ENCODE assay signal across 24 cellular contexts in the genomic region with DNA sequence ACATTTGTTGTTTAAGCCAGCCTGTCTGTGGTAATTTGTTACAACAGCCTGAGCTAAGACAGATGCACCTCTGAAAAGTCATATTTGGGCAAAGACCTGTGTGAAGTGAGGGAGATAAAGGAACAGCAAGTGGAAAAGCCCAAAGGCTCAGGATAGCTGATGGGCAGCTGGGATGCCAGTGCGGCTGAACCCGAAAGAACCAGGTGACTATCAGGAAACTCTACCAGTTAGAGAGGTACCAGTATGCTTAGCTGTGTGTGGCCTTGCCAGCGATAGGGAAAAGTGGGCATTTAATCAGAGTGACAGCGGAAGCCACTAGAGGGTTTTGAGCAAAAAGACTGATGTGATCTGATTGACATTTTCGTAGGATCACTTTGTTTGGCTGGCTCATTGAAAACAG.
"Had no signal": no experiment of that assay in that cellular context is flagged by ENCODE, and none has a peak within 500 bp of the region (broad histone marks: within the 10 kb centered on the region; RNA-seq: fewer than 3 reads in every experiment).

No MANE protein-coding gene starts in this region.

- H3K27me3 ChIP-seq: esophagus squamous epithelium, pancreas, right lobe of liver, tibial nerve, upper lobe of left lung had no signal

- H3K4me3 ChIP-seq: coronary artery, esophagus squamous epithelium, lower lobe of right lung, pancreas, right lobe of liver, thoracic aorta, tibial nerve, upper lobe of left lung had no signal

- DNase-seq: dermis blood vessel endothelial cell; effector memory CD8-positive, alpha-beta T cell; erythroblast; esophagus squamous epithelium; foreskin melanocyte; immature natural killer cell; islet precursor cell; kidney glomerular epithelial cell; left ventricle myocardium superior; lower lobe of right lung; natural killer cell; occipital lobe; pancreas; right lobe of liver; small intestine; stimulated activated CD4-positive, alpha-beta T cell treated with anti-CD3 and anti-CD28 coated beads, Interleukin-15, amount 100 ng/mL, for 24 hours; stimulated activated CD4-positive, alpha-beta T cell treated with anti-CD3 and anti-CD28 coated beads, Interleukin-2, amount 100 ng/mL, for 48 hours; stimulated activated naive B cell treated with anti-CD40 and anti-IgM and Interleukin-4, amounts not matched to agents 10 μg/mL and 1 μg/mL and 100 μg/mL, for 72 hours; upper lobe of left lung had no signal

- H3K9me3 ChIP-seq: esophagus squamous epithelium, lower lobe of right lung, pancreas, right lobe of liver, thoracic aorta, tibial nerve, upper lobe of left lung had no signal

- FAIRE-seq: endometrium, pancreas, small intestine, urothelium cell line had no signal

- H3K4me1 ChIP-seq: esophagus squamous epithelium, lower lobe of right lung, right lobe of liver, tibial nerve, upper lobe of left lung had no signal

- H3K36me3 ChIP-seq: esophagus squamous epithelium, lower lobe of right lung, pancreas, right lobe of liver, thoracic aorta, tibial nerve, upper lobe of left lung had no signal

- H3K27ac ChIP-seq: coronary artery, esophagus squamous epithelium, lower lobe of right lung, right lobe of liver, thoracic aorta, tibial nerve, upper lobe of left lung had no signal

- ATAC-seq: effector memory CD8-positive, alpha-beta T cell; left ventricle myocardium superior; lower lobe of right lung; natural killer cell; pancreas; right lobe of liver; stimulated activated naive B cell treated with anti-CD40 and anti-IgM and Interleukin-4, amounts not matched to agents 10 μg/mL and 1 μg/mL and 100 μg/mL, for 72 hours had no signal
